27 cellular contexts compared by ENCODE assay signal in the genomic region with DNA sequence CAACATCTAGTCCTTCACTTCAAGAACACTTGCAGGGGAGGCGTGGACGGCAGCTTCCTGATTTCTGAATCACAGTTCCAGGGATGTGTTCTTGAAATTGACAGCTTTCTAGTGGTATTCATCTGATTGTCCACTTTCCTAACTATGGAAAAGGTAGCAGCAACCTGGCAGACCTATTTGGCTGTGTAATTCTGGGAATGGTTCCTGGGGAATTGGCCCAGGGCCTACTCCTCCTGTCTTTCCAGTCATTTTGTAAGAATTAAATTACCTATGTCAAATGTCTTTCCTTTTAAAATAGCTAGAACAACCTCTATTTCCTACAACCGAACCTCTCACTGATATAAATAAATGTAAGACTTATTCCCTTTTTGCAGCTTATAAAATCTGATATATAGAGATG.
"Had no signal": no experiment of that assay in that cellular context is flagged by ENCODE, and none has a peak within 500 bp of the region (broad histone marks: within the 10 kb centered on the region; RNA-seq: fewer than 3 reads in every experiment).

No MANE protein-coding gene starts in this region.

- H3K4me3 ChIP-seq: MG63, PC-9, SJCRH30, SK-N-MC had no signal

- H3K4me1 ChIP-seq: SJCRH30 had no signal

- H3K27me3 ChIP-seq: MG63, SJCRH30 had no signal

- H3K4me2 ChIP-seq: PC-9 had no signal

- H3K9me3 ChIP-seq: MG63, SJCRH30 had no signal

- H3K36me3 ChIP-seq: MG63, SJCRH30 had no signal

- H3K27ac ChIP-seq: PC-9, RWPE1, SJCRH30, SK-N-MC had no signal

- FAIRE-seq: RCC 7860 had no signal

- DNase-seq: Kasumi-1, KG1, MG63, NCI-H1048, NCI-H1092 treated with DMSO at 0.1 percent for 48 hours, NCI-H1105 treated with DMSO at 0.1 percent for 48 hours, NCI-H1417 treated with DMSO at 0.1 percent for 48 hours, NCI-H1436 treated with DMSO at 0.1 percent for 48 hours, NCI-H1694 treated with DMSO at 0.1 percent for 48 hours, NCI-H187 treated with DMSO at 0.1 percent for 48 hours, NCI-H2029, NCI-H2081, NCI-H2171 treated with DMSO at 0.1 percent for 48 hours, NCI-H2227 treated with DMSO at 0.1 percent for 48 hours, NCI-H345, NCI-H446, NCI-H510A treated with DMSO at 0.1 percent for 48 hours, NCI-H524 treated with DMSO at 0.1 percent for 48 hours, NCI-H526 treated with DMSO at 0.1 percent for 48 hours, NCI-H774, PC-9, SHP77, SIG-M5, SJCRH30 had no signal

- H2AFZ ChIP-seq: PC-9 had no signal
